In the genomic region with DNA sequence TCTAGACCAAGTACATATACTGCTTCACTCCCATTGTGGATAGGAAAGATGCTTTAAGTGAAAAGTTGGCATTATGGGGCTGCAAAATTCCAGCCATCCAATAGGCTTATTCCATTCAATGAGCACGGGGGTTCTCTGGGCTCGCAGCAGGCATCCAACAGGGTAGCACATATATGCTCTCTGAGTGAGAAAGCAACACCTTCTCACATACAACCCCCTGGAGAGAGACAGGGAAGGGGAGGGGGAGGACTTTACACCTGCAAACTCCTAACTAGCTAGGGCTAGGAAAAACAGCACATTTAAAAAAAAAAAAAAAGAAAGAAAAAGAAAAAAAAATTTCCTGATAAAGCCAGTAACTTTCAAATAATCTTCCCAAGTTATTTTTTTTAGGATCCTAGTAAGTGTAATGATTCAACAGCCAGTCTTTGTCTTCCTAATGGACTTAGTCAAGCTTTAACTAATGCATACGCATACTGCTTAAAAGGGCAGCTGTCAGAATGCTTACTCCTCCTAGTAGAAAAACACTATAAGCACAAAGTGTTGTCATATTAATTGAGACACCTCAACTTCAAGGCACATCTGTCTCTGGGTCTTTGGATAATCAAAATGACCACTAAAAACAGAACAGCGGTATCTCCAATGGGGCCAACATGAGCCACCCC, we compare ENCODE assay signal across 21 cellular contexts. TPM values are rescaled to one million over a fixed set of nuclear protein-coding genes. Genes with fewer than 3 reads are reported as not detected.
"Had no signal": no experiment of that assay in that cellular context is flagged by ENCODE, and none has a peak within 500 bp of the region (broad histone marks: within the 10 kb centered on the region; RNA-seq: fewer than 3 reads in every experiment).

No MANE protein-coding gene starts in this region.

- FAIRE-seq: kidney, TTC549 had no signal

- H3K4me2 ChIP-seq: hepatocyte had no signal

- DNase-seq: activated B cell treated with CpG ODN at 0.5 μM for 24 hours; activated CD4-positive, alpha-beta memory T cell treated with anti-CD3 and anti-CD28 coated beads, Interleukin-2, amount 10 ng/mL, durations not matched to agents 7 days and 5 days; activated CD4-positive, alpha-beta T cell treated with anti-CD3 and anti-CD28 coated beads for 4 hours; activated CD8-positive, alpha-beta memory T cell treated with anti-CD3 and anti-CD28 coated beads, Interleukin-2, amount 10 ng/mL, durations not matched to agents 7 days and 5 days; effector memory CD8-positive, alpha-beta T cell; foreskin keratinocyte; kidney; midbrain; nucleus accumbens; posterior cingulate gyrus; sigmoid colon; stimulated activated CD4-positive, alpha-beta T cell treated with anti-CD3 and anti-CD28 coated beads, Interleukin-4, amount 100 ng/mL, for 24 hours; testis; upper lobe of left lung had no signal

- H3K9me3 ChIP-seq: sigmoid colon, testis, upper lobe of left lung had no signal

- H3K27me3 Mint-ChIP-seq: activated B cell treated with CpG ODN at 0.5 μM for 24 hours; activated CD4-positive, alpha-beta memory T cell treated with anti-CD3 and anti-CD28 coated beads, Interleukin-2, amount 10 ng/mL, durations not matched to agents 7 days and 5 days; activated CD8-positive, alpha-beta memory T cell treated with anti-CD3 and anti-CD28 coated beads, Interleukin-2, amount 10 ng/mL, durations not matched to agents 7 days and 5 days; activated naive CD8-positive, alpha-beta T cell; effector memory CD8-positive, alpha-beta T cell; stimulated activated memory B cell treated with anti-CD40 and anti-IgM and Interleukin-4, amounts not matched to agents 10 μg/mL and 1 μg/mL and 100 μg/mL, for 72 hours had no signal

- H3K36me3 Mint-ChIP-seq: activated naive CD8-positive, alpha-beta T cell had no signal

- H3K27ac ChIP-seq: cardiac muscle cell, foreskin keratinocyte, hepatocyte, sigmoid colon, testis, upper lobe of left lung had no signal

- H3K4me1 Mint-ChIP-seq: activated B cell treated with CpG ODN at 0.5 μM for 24 hours; nephron; stimulated activated memory B cell treated with anti-CD40 and anti-IgM and Interleukin-4, amounts not matched to agents 10 μg/mL and 1 μg/mL and 100 μg/mL, for 72 hours had no signal

- H3K4me1 ChIP-seq: sigmoid colon, testis, upper lobe of left lung had no signal

- H2AFZ ChIP-seq: hepatocyte had no signal

- H3K9me3 Mint-ChIP-seq: activated B cell treated with CpG ODN at 0.5 μM for 24 hours; activated CD4-positive, alpha-beta memory T cell treated with anti-CD3 and anti-CD28 coated beads, Interleukin-2, amount 10 ng/mL, durations not matched to agents 7 days and 5 days; effector memory CD8-positive, alpha-beta T cell; nephron; stimulated activated memory B cell treated with anti-CD40 and anti-IgM and Interleukin-4, amounts not matched to agents 10 μg/mL and 1 μg/mL and 100 μg/mL, for 72 hours had no signal

- H3K4me3 Mint-ChIP-seq: activated B cell treated with CpG ODN at 0.5 μM for 24 hours; activated CD4-positive, alpha-beta memory T cell treated with anti-CD3 and anti-CD28 coated beads, Interleukin-2, amount 10 ng/mL, durations not matched to agents 7 days and 5 days; activated CD8-positive, alpha-beta memory T cell treated with anti-CD3 and anti-CD28 coated beads, Interleukin-2, amount 10 ng/mL, durations not matched to agents 7 days and 5 days; activated naive CD8-positive, alpha-beta T cell; effector memory CD8-positive, alpha-beta T cell; nephron; stimulated activated memory B cell treated with anti-CD40 and anti-IgM and Interleukin-4, amounts not matched to agents 10 μg/mL and 1 μg/mL and 100 μg/mL, for 72 hours had no signal

- ATAC-seq: activated CD8-positive, alpha-beta memory T cell treated with anti-CD3 and anti-CD28 coated beads, Interleukin-2, amount 10 ng/mL, durations not matched to agents 7 days and 5 days; effector memory CD8-positive, alpha-beta T cell; foreskin keratinocyte; left lobe of liver; stimulated activated memory B cell treated with anti-CD40 and anti-IgM and Interleukin-4, amounts not matched to agents 10 μg/mL and 1 μg/mL and 100 μg/mL, for 72 hours had no signal

- H3K27me3 ChIP-seq: foreskin keratinocyte, hepatocyte, sigmoid colon, testis, upper lobe of left lung had no signal

- H3K4me3 ChIP-seq: cardiac muscle cell, hepatocyte, sigmoid colon, testis, upper lobe of left lung had no signal

- H3K27ac Mint-ChIP-seq: activated B cell treated with CpG ODN at 0.5 μM for 24 hours; activated CD4-positive, alpha-beta memory T cell treated with anti-CD3 and anti-CD28 coated beads, Interleukin-2, amount 10 ng/mL, durations not matched to agents 7 days and 5 days; activated CD8-positive, alpha-beta memory T cell treated with anti-CD3 and anti-CD28 coated beads, Interleukin-2, amount 10 ng/mL, durations not matched to agents 7 days and 5 days; activated naive CD8-positive, alpha-beta T cell; nephron; stimulated activated memory B cell treated with anti-CD40 and anti-IgM and Interleukin-4, amounts not matched to agents 10 μg/mL and 1 μg/mL and 100 μg/mL, for 72 hours had no signal

RNA-seq across cellular contexts. Expression of gene TFAP2E, which starts 49.5 kb away (rescaled TPM):
- total RNA-seq: hepatocyte had no signal
- polyA plus RNA-seq: cardiac muscle cell had no signal
